ENCODE assay signal across 7 cellular contexts in the genomic region with DNA sequence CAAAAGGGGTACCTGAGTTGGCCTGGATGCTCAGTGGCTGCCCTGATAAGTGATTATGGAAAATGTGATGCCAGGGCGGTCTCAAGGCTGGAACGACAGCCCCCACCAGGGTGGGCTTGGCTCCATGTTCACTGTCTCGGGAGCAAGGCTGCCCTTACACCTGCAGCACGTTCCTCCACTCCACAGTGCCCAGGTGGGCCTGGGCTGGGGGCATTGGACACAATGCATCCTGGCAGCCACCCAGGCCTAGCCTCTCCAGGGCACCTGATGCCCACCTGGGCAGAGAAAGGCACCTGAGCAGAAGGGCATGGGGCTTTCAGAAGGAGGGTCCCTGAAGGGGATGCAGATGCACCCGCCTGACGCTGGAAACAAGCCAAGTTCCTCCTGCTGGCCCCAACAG.
"Had no signal": no experiment of that assay in that cellular context is flagged by ENCODE, and none has a peak within 500 bp of the region (broad histone marks: within the 10 kb centered on the region; RNA-seq: fewer than 3 reads in every experiment).

No MANE protein-coding gene starts in this region.

- H3K4me1 ChIP-seq: HAP-1 had no signal

- ATAC-seq: HCT116 had no signal

- H3K36me3 ChIP-seq: HAP-1 had no signal

- DNase-seq: GM23248, GOT3, H7, HFFc6 had no signal

- H3K4me3 ChIP-seq: GM23248, HAP-1 had no signal

- H3K27ac ChIP-seq: GM23248 had no signal

- H3K9me3 ChIP-seq: HAP-1 had no signal

- H2AFZ ChIP-seq: GM23248 had no signal

- H3K9ac ChIP-seq: GM23248 had no signal

- FAIRE-seq: HTR-8/SVneo had no signal
